ENCODE assay signal across 8 cellular contexts in the genomic region with DNA sequence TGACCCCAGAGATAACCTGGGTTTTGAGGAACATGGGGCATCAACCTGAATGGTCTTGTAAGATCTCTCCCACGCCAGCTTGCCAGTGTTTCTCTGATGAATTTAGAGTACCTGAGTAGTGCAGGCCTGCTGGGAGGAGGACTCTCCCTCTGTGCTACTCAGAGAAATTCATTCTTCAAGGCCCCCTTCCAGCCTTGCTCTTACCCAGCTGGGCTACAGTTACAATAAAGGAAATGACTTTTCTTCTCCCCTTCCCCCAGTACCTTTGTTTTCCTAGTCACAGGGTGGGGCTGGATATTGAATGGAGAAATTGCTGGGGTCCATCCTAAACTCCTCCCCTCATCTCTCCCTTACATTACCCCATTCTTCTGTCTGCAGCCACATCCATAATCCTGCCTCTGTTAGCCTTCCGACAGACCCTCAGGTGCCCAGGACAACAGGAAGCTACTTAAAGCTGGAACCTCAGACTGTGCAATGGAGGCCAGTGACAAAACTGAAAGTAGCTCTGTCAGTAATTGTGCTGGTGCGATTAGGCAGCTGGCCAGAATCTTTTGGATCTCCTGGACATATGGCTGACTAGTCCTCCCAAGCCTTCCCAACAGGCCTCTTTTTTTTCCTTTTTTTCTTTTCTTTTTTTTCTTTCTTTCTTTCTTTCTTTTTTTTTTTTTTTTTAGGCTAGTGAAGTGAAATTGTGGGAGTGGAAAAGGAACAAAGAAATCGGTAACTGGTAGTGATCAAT. TPM values are rescaled to one million over a fixed set of nuclear protein-coding genes. Genes with fewer than 3 reads are reported as not detected.
DNase-seq lines count a peak whose midpoint lies in the region; ATAC-seq, FAIRE-seq and TF ChIP-seq lines count a peak whose summit lies in the region.

No MANE protein-coding gene starts in this region.

- intact Hi-C loops in HCT116 (cut with micrococcal nuclease), result loop anchor here (2.0 to 5.0 kb wide), 2 partner anchors 142 to 281 kb away; no protein-coding TSS in a partner anchor
- intact Hi-C loops in sciatic nerve (cut with DNase I), result no loop called here

- H3K9me3 ChIP-seq in HCT116 (ENCODE audit: control insufficient read depth in 1 of 2, insufficient read depth in 1 of 2, low read depth in 1 of 2, low read length in 2 of 2) (no peaks in the 10 kb centered on the region), gastroesophageal sphincter (no peaks in the 10 kb centered on the region)

- POLR2A ChIA-PET in HCT116 (lab: Charles Lee), result no interaction called here

- peak overlapping the region; percentile 67 for H3K4me3 Mint-ChIP-seq in T-helper 2 cell treated with Interferon-gamma antibody and Interleukin-4, amounts not matched to agents 5 μg/mL and 100 μg/mL, for 36 hours

- no peak overlapping the region for H3K9ac ChIP-seq in HCT116 (ENCODE audit: low read length)

- no peaks in the 10 kb centered on the region for H3K9me2 ChIP-seq in HCT116 (ENCODE audit: insufficient read depth)

- RAD21 ChIA-PET in HCT116 (lab: Charles Lee; ENCODE audit: low non-redundant PET in 1 of 2, low total read pairs in 2 of 2, uncharacterized antibody in 2 of 2, unreplicated experiment in 2 of 2), result no interaction called here

- H3K36me3 Mint-ChIP-seq in T-helper 2 cell treated with Interferon-gamma antibody and Interleukin-4, amounts not matched to agents 5 μg/mL and 100 μg/mL, for 36 hours (ENCODE audit: low read depth), result peaks cover 20% of the 10 kb centered on the region

- ATAC-seq in HCT116 (no peak), gastroesophageal sphincter (peak; percentile 51), sciatic nerve (peak; percentile 52), GM18520 (IDR thresholded peaks at IDR 0.05; ENCODE audit: unreplicated experiment) (no peak)

- peaks cover 38% of the 10 kb centered on the region for H3K4me1 Mint-ChIP-seq in T-helper 2 cell treated with Interferon-gamma antibody and Interleukin-4, amounts not matched to agents 5 μg/mL and 100 μg/mL, for 36 hours (ENCODE audit: low read depth)

- no peak overlapping the region for H2AFZ ChIP-seq in HCT116 (ENCODE audit: low read depth, low read length, poor library complexity, severe bottlenecking)

- H3K4me3 ChIP-seq in HCT116 (replicated peaks in 1 of 2; ENCODE audit: low read depth in 1 of 2, low read length in 2 of 2), result no peak overlapping the region
- no peak overlapping the region for H3K4me3 ChIP-seq in gastroesophageal sphincter

- H3K4me1 ChIP-seq in HCT116 (ENCODE audit: control insufficient read depth in 1 of 2, insufficient read depth in 2 of 2, low read length in 2 of 2) (peaks cover 0 to 5% of the 10 kb centered on the region in 2 experiments; a peak in 1 of 4 replicates), gastroesophageal sphincter (peaks cover 6 to 70% (median 25%) of the 10 kb centered on the region in 3 donors)

- H3K36me3 ChIP-seq in HCT116 (ENCODE audit: control insufficient read depth in 1 of 2, insufficient read depth in 2 of 2, low read length in 2 of 2) (0 out of 4 replicates have a peak, but pooled peaks cover 2 to 3% of the 10 kb centered on the region in 2 experiments), gastroesophageal sphincter (peaks cover 0 to 9% of the 10 kb centered on the region in 2 donors)

- H3K79me2 ChIP-seq in HCT116 (ENCODE audit: insufficient read depth, low read length), result peaks cover 18% of the 10 kb centered on the region

- no peak for TF ChIP-seq EP300 in gastroesophageal sphincter (IDR thresholded peaks at IDR 0.05)

- no peaks in the 10 kb centered on the region for H3K9me3 Mint-ChIP-seq in T-helper 2 cell treated with Interferon-gamma antibody and Interleukin-4, amounts not matched to agents 5 μg/mL and 100 μg/mL, for 36 hours

- TF ChIP-seq CTCF in HCT116 (IDR thresholded peaks at IDR 0.05 in 2 of 3, conservative IDR thresholded peaks at IDR 0.05 in 1 of 3; ENCODE audit: borderline replicate concordance in 1 of 3, insufficient read depth in 1 of 3, low read depth in 2 of 3, low read length in 2 of 3) (no peak), gastroesophageal sphincter (IDR thresholded peaks at IDR 0.05) (no peak), D721Med (IDR thresholded peaks at IDR 0.05; ENCODE audit: insufficient read depth, missing control alignments) (no peak)

- CTCF ChIA-PET in HCT116 (lab: Charles Lee), result interaction anchor here (1.0 to 1.3 kb wide), 4 partner anchors 18 to 122 kb away, joined by 3 to 5 read pairs (median 4); partner anchors contain the start of genes LIMK2 and SELENOM

- H3K27me3 ChIP-seq in HCT116 (ENCODE audit: insufficient read depth, low read length) (no peaks in the 10 kb centered on the region), gastroesophageal sphincter (no peaks in the 10 kb centered on the region)

- no peaks in the 10 kb centered on the region for H3K27me3 Mint-ChIP-seq in T-helper 2 cell treated with Interferon-gamma antibody and Interleukin-4, amounts not matched to agents 5 μg/mL and 100 μg/mL, for 36 hours (ENCODE audit: low read depth)

- no peak for TF ChIP-seq POLR2A in HCT116 (IDR thresholded peaks at IDR 0.05; ENCODE audit: borderline replicate concordance, extremely low read depth, insufficient read depth, insufficient read length)
- no peak for TF ChIP-seq POLR2A in gastroesophageal sphincter (IDR thresholded peaks at IDR 0.05)

- TF ChIP-seq RAD21 in HCT116 (IDR thresholded peaks at IDR 0.05; ENCODE audit: low read depth), result no peak

- BruUV-seq in HCT116 (replicated peaks; lab: Mats Ljungman, UMichigan), result TSS peak; percentile 9

- peak overlapping the region; percentile 92 for H3K27ac Mint-ChIP-seq in T-helper 2 cell treated with Interferon-gamma antibody and Interleukin-4, amounts not matched to agents 5 μg/mL and 100 μg/mL, for 36 hours

- WGBS in gastroesophageal sphincter (ENCODE audit: low coverage in 1 of 2), 2 donors, result 49 to 55% methylated on average over 3 of the region's 4 CpGs

- H3K27ac ChIP-seq in HCT116 (ENCODE audit: low read depth, low read length) (no peak overlapping the region), gastroesophageal sphincter (peak overlapping the region in 3 of 4 donors; percentile 72 to 76 (median 74))

- no peak overlapping the region for H3K4me2 ChIP-seq in HCT116 (ENCODE audit: low read length)

- FAIRE-seq in D721Med (lab: Jason Lieb, UNC), result no peak

- DNase-seq in HCT116 (ENCODE audit: low read depth, low spot score) (no peak), sciatic nerve (ENCODE audit: low spot score) (no peak), NCI-H345 (lab: John Stamatoyannopoulos, UW) (no peak), D721Med (ENCODE audit: insufficient read length, low spot score) (no peak), COLO668 (lab: John Stamatoyannopoulos, UW; ENCODE audit: unreplicated experiment) (no peak)
- no peak for DNase-seq in T-helper 2 cell treated with Interferon-gamma antibody and Interleukin-4, amounts not matched to agents 5 μg/mL and 100 μg/mL, for 36 hours (ENCODE audit: low spot score)

- H4K20me1 ChIP-seq in HCT116 (ENCODE audit: insufficient read depth), result no peaks in the 10 kb centered on the region

TF ChIP-seq in HCT116, 20 proteins besides CTCF, POLR2A, EP300 and RAD21:
- TF ChIP-seq ZBTB33 (IDR thresholded peaks at IDR 0.05; ENCODE audit: extremely low read depth, insufficient replicate concordance, low read length) (no peak), SRF (IDR thresholded peaks at IDR 0.05; ENCODE audit: low read depth) (no peak), REST (IDR thresholded peaks at IDR 0.05; ENCODE audit: low read depth) (no peak), ZFX (IDR thresholded peaks at IDR 0.05) (no peak), EZH2phosphoT487 (IDR thresholded peaks at IDR 0.05; ENCODE audit: borderline replicate concordance) (no peak)

RNA-seq across cellular contexts. Expression of gene LIMK2, which starts 17.5 kb away (rescaled TPM):
- total RNA-seq in HCT116 (2021; ENCODE audit: unreplicated experiment) (21.9 TPM), gastroesophageal sphincter (10 to 100 TPM; 13.4 to 19.1 (median 15.9) TPM), sciatic nerve (64.2 TPM)
- polyA plus RNA-seq in HCT116 (2012), result 14.1 and 15.2 TPM in 2 replicates

Comparison
In these comparisons a context has a peak if more than half of its experiments do, and no peak if none do; other contexts are left out.
1. ATAC-seq: peak in gastroesophageal sphincter (single experiment) and sciatic nerve (single experiment); none in HCT116 (single experiment) and GM18520 (single experiment).